15 cellular contexts compared by ENCODE assay signal in genomic region chr15:74059050-74059833, GRCh38. TPM values are rescaled to one million over a fixed set of nuclear protein-coding genes. Genes with fewer than 3 reads are reported as not detected.
DNase-seq lines count a peak whose midpoint lies in the region; ATAC-seq, FAIRE-seq and TF ChIP-seq lines count a peak whose summit lies in the region.
"Not testable (repeated sequence)": the region's sequence is repeated elsewhere in the genome, so short reads cannot be mapped to it uniquely, and the experiment has no call there.
"Had no signal": no experiment of that assay in that cellular context is flagged by ENCODE, and none has a peak within 500 bp of the region (broad histone marks: within the 10 kb centered on the region; RNA-seq: fewer than 3 reads in every experiment).

No MANE protein-coding gene starts in this region.

- peaks cover 33% of the 10 kb centered on the region for H3K4me1 Mint-ChIP-seq in activated naive CD4-positive, alpha-beta T cell treated with anti-CD3 and anti-CD28 coated beads, Interleukin-2, amount 10 ng/mL, durations not matched to agents 7 days and 5 days
- H3K4me1 Mint-ChIP-seq in stimulated activated naive CD8-positive, alpha-beta T cell treated with anti-CD3 and anti-CD28 coated beads, Interleukin-15, Interleukin-2, amounts not matched to agents 100 ng/mL and 50 ng/mL, for 24 hours (ENCODE audit: low read depth), result peaks cover 12% of the 10 kb centered on the region

- TF ChIP-seq EP300 in K562 (IDR thresholded peaks at IDR 0.05; ENCODE audit: low read length), result not testable (repeated sequence)

- not testable (repeated sequence) for H3K9me3 Mint-ChIP-seq in activated naive CD4-positive, alpha-beta T cell treated with anti-CD3 and anti-CD28 coated beads, Interleukin-2, amount 10 ng/mL, durations not matched to agents 7 days and 5 days; stimulated activated naive CD8-positive, alpha-beta T cell treated with anti-CD3 and anti-CD28 coated beads, Interleukin-15, Interleukin-2, amounts not matched to agents 100 ng/mL and 50 ng/mL, for 24 hours

- CTCF ChIA-PET in activated naive CD4-positive, alpha-beta T cell treated with anti-CD3 and anti-CD28 coated beads, Interleukin-2, amount 10 ng/mL, durations not matched to agents 7 days and 5 days (lab: Charles Lee), result interaction anchor here (1.5 kb wide), 1 partner anchor 86 kb away, joined by 3 read pairs; no protein-coding TSS in a partner anchor
- CTCF ChIA-PET in K562 (lab: Yijun Ruan, JAX; ENCODE audit: low intra/inter-chr PET ratio), result interaction anchor here (0.6 kb wide), 1 partner anchor 378 kb away, joined by 3 read pairs; no protein-coding TSS in a partner anchor

- not testable (repeated sequence) for H3K9ac ChIP-seq in BLaER1; K562 (ENCODE audit: insufficient read depth in 1 of 2, low read depth in 2 of 2, low read length in 2 of 2); kidney (ENCODE audit: low read length in 2 of 2)

- not testable (repeated sequence) for H3K79me2 ChIP-seq in K562 (ENCODE audit: control insufficient read depth, insufficient read depth, low read length)

- H3K9me1 ChIP-seq in K562 (ENCODE audit: control insufficient read depth, insufficient read depth, low read length), result not testable (repeated sequence)

- intact Hi-C loops in K562 (cut with micrococcal nuclease); kidney (cut with DNase I): not testable (repeated sequence)
- intact Hi-C loops in pancreas (cut with DNase I), result loop anchor here in 1 of 3 donors (10.0 kb wide), 1 partner anchor 266 kb away; no protein-coding TSS in a partner anchor

- not testable (repeated sequence) for H4K20me1 ChIP-seq in BLaER1; K562 (replicated peaks; ENCODE audit: control insufficient read depth, insufficient read depth, low read length)

- H3K27ac Mint-ChIP-seq in activated naive CD4-positive, alpha-beta T cell treated with anti-CD3 and anti-CD28 coated beads, Interleukin-2, amount 10 ng/mL, durations not matched to agents 7 days and 5 days, result not testable (repeated sequence)
- peak overlapping the region; percentile 88 for H3K27ac Mint-ChIP-seq in stimulated activated naive CD8-positive, alpha-beta T cell treated with anti-CD3 and anti-CD28 coated beads, Interleukin-15, Interleukin-2, amounts not matched to agents 100 ng/mL and 50 ng/mL, for 24 hours

- WGBS in K562 (ENCODE audit: insufficient coverage, low coverage, missing lambda C conversion rate), result 0% methylated on average over 5 of the region's 6 CpGs
- WGBS in pancreas, 2 donors, result 59 to 67% methylated on average over 6 of the region's 6 CpGs

- ATAC-seq in RWPE2 (ENCODE audit: low read depth); K562: not testable (repeated sequence)
- peak in 3 of 4 donors; percentile 45 to 77 (median 50) for ATAC-seq in pancreas

- H3K27me3 ChIP-seq in BLaER1; RWPE2 (ENCODE audit: insufficient read depth, poor library complexity, severe bottlenecking); K562 (ENCODE audit: control insufficient read depth in 2 of 2, insufficient read depth in 2 of 2, low read length in 2 of 2); pancreas: not testable (repeated sequence)

- TF ChIP-seq CTCF in RWPE2 (IDR thresholded peaks at IDR 0.05; ENCODE audit: poor library complexity, severe bottlenecking); K562 (IDR thresholded peaks at IDR 0.05 in 2 of 3, conservative IDR thresholded peaks at IDR 0.05 in 1 of 3; ENCODE audit: insufficient read depth in 2 of 3, low read depth in 1 of 3, low read length in 3 of 3); kidney (IDR thresholded peaks at IDR 0.05; ENCODE audit: borderline replicate concordance, extremely low read depth, insufficient read depth); pancreas (IDR thresholded peaks at IDR 0.05): not testable (repeated sequence)

- not testable (repeated sequence) for H3K27ac ChIP-seq in BLaER1; RWPE2 (ENCODE audit: poor library complexity, severe bottlenecking); K562 (ENCODE audit: extremely low read depth, low read depth, low read length); kidney (ENCODE audit: low read depth in 2 of 2, low read length in 2 of 2); pancreas

- H3K4me3 ChIP-seq in BLaER1; RWPE2 (ENCODE audit: severe bottlenecking); K562; kidney (ENCODE audit: low read length in 2 of 2); pancreas: not testable (repeated sequence)

- not testable (repeated sequence) for H3K9me3 ChIP-seq in BLaER1; RWPE2 (ENCODE audit: severe bottlenecking); K562 (replicated peaks; ENCODE audit: control insufficient read depth, insufficient read depth, low read depth, low read length); kidney (ENCODE audit: control insufficient read depth in 1 of 2, low read length in 2 of 2); pancreas

- FAIRE-seq in K562 (lab: Jason Lieb, UNC); kidney (lab: Jason Lieb, UNC); pancreas (lab: Jason Lieb, UNC): not testable (repeated sequence)

- TF ChIP-seq POLR2A in K562 (conservative IDR thresholded peaks at IDR 0.05), result not testable (repeated sequence)

- not testable (repeated sequence) for H3K4me1 ChIP-seq in BLaER1; RWPE2 (ENCODE audit: insufficient read depth, poor library complexity, severe bottlenecking); K562 (replicated peaks in 1 of 2; ENCODE audit: control insufficient read depth in 2 of 2, insufficient read depth in 2 of 2, low read length in 2 of 2); kidney (ENCODE audit: control insufficient read depth in 1 of 2, insufficient read depth in 1 of 2, low read depth in 1 of 2, low read length in 2 of 2); pancreas

- peak overlapping the region; percentile 29 for H3K4me2 ChIP-seq in BLaER1
- H3K4me2 ChIP-seq in K562 (ENCODE audit: insufficient read depth, low read length), result not testable (repeated sequence)

- H2AFZ ChIP-seq in K562 (ENCODE audit: low read depth, low read length), result not testable (repeated sequence)

- DNase-seq in RWPE2 (ENCODE audit: low spot score) (peak; percentile 29), kidney (peak; percentile 15), pancreas (peak in 2 of 6 donors; percentile 24 to 54)
- DNase-seq in activated CD8-positive, alpha-beta memory T cell treated with anti-CD3 and anti-CD28 coated beads, Interleukin-2, amount 50 U/mL, for 4 hours, result peak; percentile 3
- peak; percentile 19 for DNase-seq in activated naive CD4-positive, alpha-beta T cell treated with anti-CD3 and anti-CD28 coated beads, Interleukin-2, amount 10 ng/mL, durations not matched to agents 7 days and 5 days
- DNase-seq in K562 (ENCODE audit: extremely low read depth in 1 of 4, low spot score in 3 of 4), result not testable (repeated sequence)

- H3K36me3 Mint-ChIP-seq in activated naive CD4-positive, alpha-beta T cell treated with anti-CD3 and anti-CD28 coated beads, Interleukin-2, amount 10 ng/mL, durations not matched to agents 7 days and 5 days, result not testable (repeated sequence)
- peaks cover 13% of the 10 kb centered on the region for H3K36me3 Mint-ChIP-seq in stimulated activated naive CD8-positive, alpha-beta T cell treated with anti-CD3 and anti-CD28 coated beads, Interleukin-15, Interleukin-2, amounts not matched to agents 100 ng/mL and 50 ng/mL, for 24 hours (ENCODE audit: low read depth)

- in situ Hi-C loops in K562 (cut with MboI), result loop anchor here (5.0 to 25.0 kb wide), 3 partner anchors 66 to 1397 kb away; partner anchors contain the start of gene GOLGA6B

- not testable (repeated sequence) for BruUV-seq in K562 (replicated peaks; lab: Mats Ljungman, UMichigan)

- not testable (repeated sequence) for H3K36me3 ChIP-seq in BLaER1; RWPE2 (ENCODE audit: low read depth); K562 (ENCODE audit: control insufficient read depth, insufficient read depth, low read length); kidney (ENCODE audit: control insufficient read depth in 1 of 2, insufficient read depth in 2 of 2, low read length in 2 of 2); pancreas

- H3K4me3 Mint-ChIP-seq in activated naive CD4-positive, alpha-beta T cell treated with anti-CD3 and anti-CD28 coated beads, Interleukin-2, amount 10 ng/mL, durations not matched to agents 7 days and 5 days, result not testable (repeated sequence)
- peak overlapping the region; percentile 38 for H3K4me3 Mint-ChIP-seq in stimulated activated naive CD8-positive, alpha-beta T cell treated with anti-CD3 and anti-CD28 coated beads, Interleukin-15, Interleukin-2, amounts not matched to agents 100 ng/mL and 50 ng/mL, for 24 hours

- TF ChIP-seq RAD21 in K562 (CRISPR knock-in tag; conservative IDR thresholded peaks at IDR 0.05 in 1 of 2, IDR thresholded peaks at IDR 0.05 in 1 of 2), result not testable (repeated sequence)

- peaks cover 29% of the 10 kb centered on the region for H3K27me3 Mint-ChIP-seq in activated naive CD4-positive, alpha-beta T cell treated with anti-CD3 and anti-CD28 coated beads, Interleukin-2, amount 10 ng/mL, durations not matched to agents 7 days and 5 days
- not testable (repeated sequence) for H3K27me3 Mint-ChIP-seq in stimulated activated naive CD8-positive, alpha-beta T cell treated with anti-CD3 and anti-CD28 coated beads, Interleukin-15, Interleukin-2, amounts not matched to agents 100 ng/mL and 50 ng/mL, for 24 hours

- POLR2A ChIA-PET in K562 (lab: Yijun Ruan, JAX), result interaction anchor here (0.6 to 1.0 kb wide), 2 partner anchors 9 to 72 kb away, joined by 3 to 4 read pairs; no protein-coding TSS in a partner anchor

RNA-seq across cellular contexts. Expression of gene GOLGA6A, which starts 23.1 kb away (rescaled TPM):
- total RNA-seq in K562 (2011; cell fraction: chromatin; rRNA removed; ENCODE audit: low replicate concordance), result not detected in 2 replicates
- not detected in 2 replicates for total RNA-seq in K562 (2011; cell fraction: nucleolus; rRNA removed)
- total RNA-seq in K562 (2011; cell fraction: nucleoplasm; rRNA removed), result not detected in 2 replicates
- total RNA-seq in K562 (2014; rRNA removed), result not detected in 2 replicates
- not detected in 2 replicates for total RNA-seq in K562 (2014; rRNA removed; fragmentation: Illumina TruSeq; extraction: Trizol)
- not detected in 2 replicates for total RNA-seq in K562 (2015; rRNA removed; fragmentation: Illumina TruSeq; extraction: Trizol)
- not detected in 2 replicates for total RNA-seq in K562 (2021)
- not detected in 2 replicates for polyA plus RNA-seq in K562 (2011; rRNA removed)
- not detected in 2 replicates for polyA plus RNA-seq in K562 (2011; cell fraction: cytosol; rRNA removed)
- not detected in 2 replicates for polyA plus RNA-seq in K562 (2011; cell fraction: nucleus; rRNA removed)
- not detected in 2 replicates for polyA plus RNA-seq in K562 (2012)
- not detected in 2 replicates for polyA plus RNA-seq in K562 (2014; fragmentation: Illumina TruSeq; extraction: Trizol)
- polyA plus RNA-seq in K562 (2014; fragmentation: Nextera tagmentation; extraction: Ambion mirVana), result not detected
- polyA plus RNA-seq in K562 (2014; rRNA removed), result not detected in 2 replicates
- polyA minus RNA-seq in K562 (2011; rRNA and poly(A)+ RNA removed), result not detected in 2 replicates
- polyA minus RNA-seq in K562 (2011; cell fraction: cytosol; rRNA and poly(A)+ RNA removed), result not detected in 2 replicates
- polyA minus RNA-seq in K562 (2011; cell fraction: nucleus; rRNA and poly(A)+ RNA removed), result not detected in 2 replicates
- 0.06 TPM for total RNA-seq in kidney
- polyA plus RNA-seq in kidney (ENCODE audit: insufficient read depth, low read depth, low replicate concordance), result not detected
- not detected for total RNA-seq in pancreas
- not detected for polyA plus RNA-seq in pancreas
- total RNA-seq: Calu3; CD8-positive, alpha-beta T cell; G401; GM12878; HFFc6; HT1080 had no signal
- polyA plus RNA-seq: BJ, GM12878 had no signal
